ENCODE assay signal across 10 cellular contexts in genomic region chr3:48707157-48707556, GRCh38.
"Had no signal": no experiment of that assay in that cellular context is flagged by ENCODE, and none has a peak within 500 bp of the region (broad histone marks: within the 10 kb centered on the region; RNA-seq: fewer than 3 reads in every experiment).

No MANE protein-coding gene starts in this region.

- DNase-seq: activated naive CD8-positive, alpha-beta T cell treated with anti-CD3 and anti-CD28 coated beads, Interleukin-2, amount 10 ng/mL, durations not matched to agents 7 days and 5 days; anterior cingulate cortex; cerebellar nuclear complex; effector CD8-positive, alpha-beta T cell; foreskin melanocyte; sigmoid colon; stimulated activated CD4-positive, alpha-beta T cell treated with anti-CD3 and anti-CD28 coated beads, Interleukin-1b, Interleukin-23, amount 100 ng/mL, for 48 hours had no signal

- H3K9me3 Mint-ChIP-seq: activated naive CD8-positive, alpha-beta T cell treated with anti-CD3 and anti-CD28 coated beads, Interleukin-2, amount 10 ng/mL, durations not matched to agents 7 days and 5 days; activated T-helper 1 cell treated with anti-CD3 and anti-CD28 coated beads, Interleukin-12 subunit alpha, Interleukin-12 subunit beta, Interleukin-2, Interleukin-4 antibody, amounts not matched to agents 30 ng/mL and 10 ng/mL and 1 ng/mL, durations not matched to agents 14 hours and 24 hours and 36 hours had no signal

- H3K27ac Mint-ChIP-seq: activated naive CD8-positive, alpha-beta T cell treated with anti-CD3 and anti-CD28 coated beads, Interleukin-2, amount 10 ng/mL, durations not matched to agents 7 days and 5 days; activated T-helper 1 cell treated with anti-CD3 and anti-CD28 coated beads, Interleukin-12 subunit alpha, Interleukin-12 subunit beta, Interleukin-2, Interleukin-4 antibody, amounts not matched to agents 30 ng/mL and 10 ng/mL and 1 ng/mL, durations not matched to agents 14 hours and 24 hours and 36 hours had no signal

- H3K9me3 ChIP-seq: sigmoid colon, vagina had no signal

- H3K27me3 Mint-ChIP-seq: activated naive CD8-positive, alpha-beta T cell treated with anti-CD3 and anti-CD28 coated beads, Interleukin-2, amount 10 ng/mL, durations not matched to agents 7 days and 5 days had no signal

- H3K4me3 ChIP-seq: sigmoid colon, vagina had no signal

- H3K27me3 ChIP-seq: sigmoid colon, vagina had no signal

- ATAC-seq: activated CD4-positive, CD25-positive, alpha-beta regulatory T cell treated with anti-CD3 and anti-CD28 coated beads, Interleukin-2, amount 50 U/mL, for 24 hours had no signal

- H3K27ac ChIP-seq: vagina had no signal

- H3K4me3 Mint-ChIP-seq: activated naive CD8-positive, alpha-beta T cell treated with anti-CD3 and anti-CD28 coated beads, Interleukin-2, amount 10 ng/mL, durations not matched to agents 7 days and 5 days; activated T-helper 1 cell treated with anti-CD3 and anti-CD28 coated beads, Interleukin-12 subunit alpha, Interleukin-12 subunit beta, Interleukin-2, Interleukin-4 antibody, amounts not matched to agents 30 ng/mL and 10 ng/mL and 1 ng/mL, durations not matched to agents 14 hours and 24 hours and 36 hours had no signal
